In the genomic region with DNA sequence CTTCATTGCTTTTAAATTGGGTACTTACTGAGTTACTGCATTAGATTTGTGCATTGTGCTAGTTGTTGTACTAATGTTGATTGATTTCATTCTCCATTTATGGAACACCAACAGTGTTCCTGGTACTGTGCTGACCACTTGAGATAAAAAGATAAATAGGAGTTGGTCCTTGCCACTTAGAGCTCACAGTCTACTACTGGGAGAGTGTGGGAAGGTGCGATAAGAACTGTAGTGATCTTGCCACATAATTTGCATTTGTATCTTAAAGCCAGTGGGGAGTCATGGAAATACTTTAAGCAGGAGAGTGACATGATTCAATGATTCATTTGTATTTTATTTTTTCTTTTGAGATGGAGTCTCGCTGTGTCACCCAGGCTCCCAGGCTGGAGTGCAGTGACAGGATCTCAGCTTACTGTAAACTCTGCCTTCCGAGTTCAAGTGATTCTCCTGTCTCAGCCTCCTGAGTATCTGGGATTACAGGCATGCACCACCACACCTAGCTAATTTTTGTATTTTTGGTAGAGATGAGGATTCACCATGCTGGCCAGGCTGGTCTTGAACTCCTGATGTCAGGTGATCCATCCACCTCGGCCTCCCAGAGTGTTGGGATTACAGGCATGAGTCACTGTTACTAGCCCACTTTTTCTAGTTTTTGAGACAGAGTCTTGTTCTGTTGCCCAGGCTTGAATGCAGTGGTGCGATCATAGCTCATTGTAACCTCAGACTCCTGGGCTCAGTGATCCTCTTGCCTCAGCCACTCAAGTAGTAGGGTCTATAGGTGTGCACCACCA, we compare ENCODE assay signal across 22 cellular contexts. TPM values are rescaled to one million over a fixed set of nuclear protein-coding genes. Genes with fewer than 3 reads are reported as not detected.
DNase-seq lines count a peak whose midpoint lies in the region; ATAC-seq, FAIRE-seq and TF ChIP-seq lines count a peak whose summit lies in the region.
"Had no signal": no experiment of that assay in that cellular context is flagged by ENCODE, and none has a peak within 500 bp of the region (broad histone marks: within the 10 kb centered on the region; RNA-seq: fewer than 3 reads in every experiment).

No MANE protein-coding gene starts in this region.

- H3K4me1 ChIP-seq in A673 (ENCODE audit: insufficient read depth, low read length, poor library complexity, severe bottlenecking) = no peaks in the 10 kb centered on the region
- H3K4me1 ChIP-seq in astrocyte (ENCODE audit: insufficient read depth, low read length) = peaks cover 2% of the 10 kb centered on the region

- no peak overlapping the region for H3K4me2 ChIP-seq in astrocyte (ENCODE audit: low read length)
- H3K4me2 ChIP-seq: hepatocyte had no signal

- H3K36me3 ChIP-seq in A673 (ENCODE audit: insufficient read depth, low read length, poor library complexity, severe bottlenecking) = no peaks in the 10 kb centered on the region
- H3K36me3 ChIP-seq in astrocyte (ENCODE audit: insufficient read depth, low read length) = no peaks in the 10 kb centered on the region

- no TSS peak for BruUV-seq in A673 (replicated peaks; lab: Mats Ljungman, UMichigan)

- no peak overlapping the region for H3K27ac Mint-ChIP-seq in astrocyte (ENCODE audit: unreplicated experiment)

- no peak overlapping the region for H3K27ac ChIP-seq in A673 (ENCODE audit: low read depth, low read length, poor library complexity, severe bottlenecking)
- H3K27ac ChIP-seq in RWPE1 = peak overlapping the region; percentile 7; the same call in 1 of the 2 replicates
- no peak overlapping the region for H3K27ac ChIP-seq in astrocyte (ENCODE audit: low read depth, low read length)
- H3K27ac ChIP-seq: 22Rv1, dorsolateral prefrontal cortex, epithelial cell of prostate, GM23248, hepatocyte had no signal

- no peaks in the 10 kb centered on the region for H4K20me1 ChIP-seq in astrocyte (ENCODE audit: insufficient read depth, low read length)

- H3K4me3 ChIP-seq in A673 (ENCODE audit: low read depth, low read length, poor library complexity, severe bottlenecking) (no peak overlapping the region), astrocyte (ENCODE audit: insufficient read depth, low read depth, low read length) (no peak overlapping the region)
- H3K4me3 ChIP-seq: dorsolateral prefrontal cortex, GM23248, hepatocyte, mucosa of descending colon had no signal

- H3K9me3 ChIP-seq in A673 (ENCODE audit: low read depth, low read length, poor library complexity, severe bottlenecking) (no peaks in the 10 kb centered on the region), astrocyte (ENCODE audit: insufficient read depth, low read depth, low read length) (no peaks in the 10 kb centered on the region)
- H3K9me3 ChIP-seq: mucosa of descending colon had no signal

- DNase-seq in NCI-H187 treated with DMSO at 0.1 percent for 48 hours (lab: John Stamatoyannopoulos, UW) (peak; percentile 42), NCI-H187 (lab: John Stamatoyannopoulos, UW) (no peak), A673 (ENCODE audit: low spot score) (peak; percentile 23), RWPE1 (ENCODE audit: low spot score) (no peak), astrocyte (ENCODE audit: low read depth) (peak; percentile 43), NCI-H1694 treated with DMSO at 0.1 percent for 48 hours (lab: John Stamatoyannopoulos, UW) (no peak), NCI-H146 (lab: John Stamatoyannopoulos, UW) (no peak)
- DNase-seq: amygdala; dorsolateral prefrontal cortex; foreskin fibroblast; GM23248; KG1; mucosa of descending colon; NCI-H1048; NCI-H2081 treated with DMSO at 0.1 percent for 48 hours; NCI-H510A treated with DMSO at 0.1 percent for 48 hours; stimulated activated naive CD4-positive, alpha-beta T cell treated with Interleukin-2 at 50 U/mL for 16 hours had no signal

- POLR2A ChIA-PET in A673 (lab: Charles Lee; ENCODE audit: low non-redundant PET) = no interaction called here
- POLR2A ChIA-PET in RWPE1 (lab: Yijun Ruan, JAX; ENCODE audit: low non-redundant PET) = no interaction called here

- CTCF ChIA-PET in A673 (lab: Charles Lee) = no interaction called here
- CTCF ChIA-PET in RWPE1 (lab: Yijun Ruan, JAX) = no interaction called here

- H3K27me3 ChIP-seq in A673 (replicated peaks; ENCODE audit: insufficient read depth, low read depth, low read length, poor library complexity) (no peaks in the 10 kb centered on the region), astrocyte (ENCODE audit: insufficient read depth, low read length) (no peaks in the 10 kb centered on the region)
- H3K27me3 ChIP-seq: dorsolateral prefrontal cortex, hepatocyte had no signal

- no peak overlapping the region for H2AFZ ChIP-seq in astrocyte (ENCODE audit: low read depth, low read length)
- H2AFZ ChIP-seq: GM23248, hepatocyte had no signal

- intact Hi-C loops in A673 (cut with micrococcal nuclease; ENCODE audit: unreplicated experiment) = no loop called here

- H3K4me1 Mint-ChIP-seq in astrocyte (ENCODE audit: low read depth, unreplicated experiment) = no peaks in the 10 kb centered on the region

- no peaks in the 10 kb centered on the region for H3K79me2 ChIP-seq in astrocyte (ENCODE audit: insufficient read depth, low read length)
- H3K79me2 ChIP-seq: hepatocyte had no signal

- no peak for FAIRE-seq in astrocyte (lab: Jason Lieb, UNC)

- no peak for ATAC-seq in HG03378 (IDR thresholded peaks at IDR 0.05; ENCODE audit: unreplicated experiment)
- ATAC-seq: mucosa of descending colon had no signal

- no peak overlapping the region for H3K9ac ChIP-seq in astrocyte (ENCODE audit: low read length)
- H3K9ac ChIP-seq: GM23248 had no signal

- H3K27me3 Mint-ChIP-seq in astrocyte (ENCODE audit: low read depth, unreplicated experiment) = no peaks in the 10 kb centered on the region

- no peak overlapping the region for H3K4me3 Mint-ChIP-seq in astrocyte (ENCODE audit: unreplicated experiment)
- H3K4me3 Mint-ChIP-seq: neural crest cell had no signal

- H3K36me3 Mint-ChIP-seq in astrocyte (ENCODE audit: low read depth, unreplicated experiment) = peaks cover 20% of the 10 kb centered on the region

- no peak for TF ChIP-seq CTCF in A673 (conservative IDR thresholded peaks at IDR 0.05; ENCODE audit: low read depth, low read length)
- TF ChIP-seq CTCF in RWPE1 (conservative IDR thresholded peaks at IDR 0.05; ENCODE audit: low read depth) = no peak
- TF ChIP-seq CTCF in astrocyte (IDR thresholded peaks at IDR 0.05; ENCODE audit: insufficient read depth, low read depth, low read length) = no peak

- no peaks in the 10 kb centered on the region for H3K9me3 Mint-ChIP-seq in astrocyte (ENCODE audit: unreplicated experiment)
- H3K9me3 Mint-ChIP-seq: neural crest cell had no signal

RNA-seq across cellular contexts. Expression of a gene that starts 51.2 kb away (rescaled TPM):
- total RNA-seq in A673 (2021) (77.0 and 78.8 TPM in 2 replicates), astrocyte (96.1 and 98.0 TPM in 2 replicates)

Comparison
In these comparisons a context has a peak if more than half of its experiments do, and no peak if none do; other contexts are left out.
1. DNase-seq: peak in NCI-H187 treated with DMSO at 0.1 percent for 48 hours (single experiment), A673 (single experiment) and astrocyte (single experiment); none in NCI-H187 (0 of 2), RWPE1 (single experiment), NCI-H1694 treated with DMSO at 0.1 percent for 48 hours (single experiment) and NCI-H146 (single experiment).